Comparison of ENCODE assay signal across 1 cellular context in the genomic region with DNA sequence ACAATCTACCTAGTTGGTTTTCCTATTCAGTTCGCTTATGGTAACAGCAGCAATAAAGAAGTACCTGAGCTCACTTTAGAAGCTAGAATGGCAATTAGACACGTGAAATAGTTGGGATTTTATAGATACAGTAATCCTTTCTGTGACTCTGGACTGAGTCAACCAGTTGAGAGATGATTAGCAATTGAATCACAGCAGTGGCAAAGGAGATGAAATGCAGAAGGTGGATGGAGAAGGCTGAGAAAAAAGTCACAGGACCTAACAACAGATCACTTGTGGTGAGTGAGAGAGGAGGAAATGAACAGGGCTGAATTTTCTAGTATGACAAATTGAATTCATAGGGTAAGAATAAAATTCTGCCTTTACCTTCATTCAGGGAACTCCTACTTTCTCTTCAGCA.
TF ChIP-seq lines count a peak whose summit lies in the region.

No MANE protein-coding gene starts in this region.

TF ChIP-seq in WTC11, 78 proteins besides CTCF, POLR2A, EP300 and RAD21 (continued from another document):
- no peak for TF ChIP-seq ELF4 (CRISPR knock-in tag; IDR thresholded peaks at IDR 0.05; ENCODE audit: low read depth)
- no peak for TF ChIP-seq ZNF121 (CRISPR knock-in tag; IDR thresholded peaks at IDR 0.05)
- no peak for TF ChIP-seq ETV6 (CRISPR knock-in tag; IDR thresholded peaks at IDR 0.05)
